8 cellular contexts compared by ENCODE assay signal in the genomic region with DNA sequence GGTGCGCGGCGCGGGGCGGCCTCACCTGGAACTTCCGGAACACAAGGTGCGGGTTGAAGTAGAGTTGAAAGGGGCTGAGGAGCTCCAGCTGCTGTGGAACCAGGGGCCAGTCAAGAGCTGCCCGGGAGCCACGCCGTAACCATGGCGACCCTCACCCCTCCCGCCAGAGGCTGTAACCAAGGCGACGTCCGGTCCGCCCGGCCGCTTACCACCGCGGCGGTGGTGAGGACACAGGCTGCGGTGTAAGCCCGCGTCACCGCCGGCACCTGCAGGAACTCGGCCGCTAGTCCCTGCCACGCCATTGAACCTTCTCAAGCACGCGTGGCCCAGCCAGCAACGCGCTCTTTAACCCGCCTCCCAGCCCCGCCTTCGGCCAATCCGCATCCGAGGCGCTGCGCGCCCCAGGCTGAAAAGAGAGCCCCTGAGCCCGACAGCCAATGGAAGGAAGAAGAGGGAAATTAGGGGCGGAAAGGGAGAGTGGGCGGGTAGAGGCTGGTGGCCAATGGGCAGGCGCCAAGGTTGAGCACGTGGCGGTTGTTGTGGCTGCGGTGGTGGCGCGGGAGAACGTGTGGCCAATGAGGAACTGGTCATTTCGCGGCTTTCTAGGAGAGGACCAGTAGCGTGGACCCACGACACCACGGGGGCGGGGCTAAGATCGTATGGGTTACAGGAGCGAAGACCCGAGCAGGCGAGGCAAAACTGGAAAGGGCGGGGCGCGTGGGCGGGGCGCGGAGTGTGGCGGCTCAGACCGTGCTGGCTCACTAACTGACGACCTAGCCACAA. TPM values are rescaled to one million over a fixed set of nuclear protein-coding genes. Genes with fewer than 3 reads are reported as not detected.
DNase-seq lines count a peak whose midpoint lies in the region; ATAC-seq and TF ChIP-seq lines count a peak whose summit lies in the region.

A gene (minus strand): TSS at position 321 of the 783 bp plus-strand sequence. CDS start 19 bp downstream, at position 302.

- H3K4me2 ChIP-seq in neural cell (ENCODE audit: low read length): peak within 1 kb of the TSS; percentile 51

- H3K36me3 Mint-ChIP-seq in stimulated activated naive CD8-positive, alpha-beta T cell treated with anti-CD3 and anti-CD28 coated beads, Interleukin-15, Interleukin-2, amounts not matched to agents 100 ng/mL and 50 ng/mL, for 24 hours (ENCODE audit: low read depth): peaks cover 8% of the 10 kb centered on the region

- H3K4me3 ChIP-seq in RWPE2 (ENCODE audit: severe bottlenecking): peak within 1 kb of the TSS; percentile 45
- H3K4me3 ChIP-seq in foreskin fibroblast (ENCODE audit: low read depth in 1 of 2, low read length in 2 of 2): peak within 1 kb of the TSS; percentile 30 to 36
- H3K4me3 ChIP-seq in neural cell (ENCODE audit: low read length): peak within 1 kb of the TSS; percentile 70

- H3K27me3 Mint-ChIP-seq in stimulated activated naive CD8-positive, alpha-beta T cell treated with anti-CD3 and anti-CD28 coated beads, Interleukin-15, Interleukin-2, amounts not matched to agents 100 ng/mL and 50 ng/mL, for 24 hours: peaks cover 3% of the 10 kb centered on the region

- H4K20me1 ChIP-seq in neural cell (ENCODE audit: insufficient read depth): no peaks in the 10 kb centered on the region

- peaks cover 28% of the 10 kb centered on the region for H3K4me1 Mint-ChIP-seq in stimulated activated naive CD8-positive, alpha-beta T cell treated with anti-CD3 and anti-CD28 coated beads, Interleukin-15, Interleukin-2, amounts not matched to agents 100 ng/mL and 50 ng/mL, for 24 hours (ENCODE audit: low read depth)

- H3K27me3 ChIP-seq in RWPE2 (ENCODE audit: insufficient read depth, poor library complexity, severe bottlenecking): no peaks in the 10 kb centered on the region
- H3K27me3 ChIP-seq in neural cell (ENCODE audit: insufficient read depth, low read depth, low read length): no peaks in the 10 kb centered on the region

- H3K27ac ChIP-seq in RWPE2 (ENCODE audit: poor library complexity, severe bottlenecking) (no peak within 1 kb of the TSS), neural cell (ENCODE audit: low read length) (no peak within 1 kb of the TSS)

- no peaks in the 10 kb centered on the region for H3K9me3 Mint-ChIP-seq in stimulated activated naive CD8-positive, alpha-beta T cell treated with anti-CD3 and anti-CD28 coated beads, Interleukin-15, Interleukin-2, amounts not matched to agents 100 ng/mL and 50 ng/mL, for 24 hours

- H3K79me2 ChIP-seq in neural cell (replicated peaks; ENCODE audit: insufficient read depth, low read length): no peaks in the 10 kb centered on the region

- peaks cover 16% of the 10 kb centered on the region; the same call in 1 of the 2 replicates for H3K36me3 ChIP-seq in RWPE2 (ENCODE audit: low read depth)
- no peaks in the 10 kb centered on the region for H3K36me3 ChIP-seq in neural cell (ENCODE audit: insufficient read depth, low read length)

- H3K4me3 Mint-ChIP-seq in stimulated activated naive CD8-positive, alpha-beta T cell treated with anti-CD3 and anti-CD28 coated beads, Interleukin-15, Interleukin-2, amounts not matched to agents 100 ng/mL and 50 ng/mL, for 24 hours: peak within 1 kb of the TSS; percentile 89

- no peak for TF ChIP-seq EP300 in neural cell (conservative IDR thresholded peaks at IDR 0.05; ENCODE audit: poor library complexity, severe bottlenecking)

- H3K9me2 ChIP-seq in neural cell (ENCODE audit: insufficient read depth, low read length): no peaks in the 10 kb centered on the region

- DNase-seq in DMS79 (lab: John Stamatoyannopoulos, UW) (peak; percentile 89), LoVo (ENCODE audit: low spot score) (peak; percentile 80), RWPE2 (ENCODE audit: low spot score) (peak; percentile 99), activated gamma-delta T cell (lab: John Stamatoyannopoulos, UW) (peak; percentile 88), foreskin fibroblast (peak; percentile 96)

- no peak within 1 kb of the TSS for H2AFZ ChIP-seq in neural cell (ENCODE audit: low read depth, low read length)

- no peak for TF ChIP-seq RAD21 in neural cell (conservative IDR thresholded peaks at IDR 0.05)

- H3K27ac Mint-ChIP-seq in stimulated activated naive CD8-positive, alpha-beta T cell treated with anti-CD3 and anti-CD28 coated beads, Interleukin-15, Interleukin-2, amounts not matched to agents 100 ng/mL and 50 ng/mL, for 24 hours: peak within 1 kb of the TSS; percentile 94

- H3F3A ChIP-seq in neural cell (ENCODE audit: insufficient read depth, low read length, poor library complexity, severe bottlenecking): no peaks in the 10 kb centered on the region

- TF ChIP-seq CTCF in RWPE2 (IDR thresholded peaks at IDR 0.05; ENCODE audit: poor library complexity, severe bottlenecking): no peak
- no peak for TF ChIP-seq CTCF in foreskin fibroblast (IDR thresholded peaks at IDR 0.05; ENCODE audit: low read depth, low read length)
- peak; percentile 13 for TF ChIP-seq CTCF in neural cell (IDR thresholded peaks at IDR 0.05; ENCODE audit: poor library complexity, severe bottlenecking)

- no peak within 1 kb of the TSS for H3K9ac ChIP-seq in neural cell (ENCODE audit: low read length)

- no peaks in the 10 kb centered on the region for H3K4me1 ChIP-seq in RWPE2 (ENCODE audit: insufficient read depth, poor library complexity, severe bottlenecking)

- peak; percentile 75 for ATAC-seq in GM21825 (IDR thresholded peaks at IDR 0.05; ENCODE audit: unreplicated experiment)
- ATAC-seq in RWPE2 (ENCODE audit: low read depth): peak; percentile 90

- H3K9me3 ChIP-seq in RWPE2 (ENCODE audit: severe bottlenecking) (no peaks in the 10 kb centered on the region), neural cell (ENCODE audit: low read length) (no peaks in the 10 kb centered on the region)

TF ChIP-seq in neural cell, 6 proteins besides CTCF, POLR2A, EP300 and RAD21:
- TF ChIP-seq, protein P1, sequence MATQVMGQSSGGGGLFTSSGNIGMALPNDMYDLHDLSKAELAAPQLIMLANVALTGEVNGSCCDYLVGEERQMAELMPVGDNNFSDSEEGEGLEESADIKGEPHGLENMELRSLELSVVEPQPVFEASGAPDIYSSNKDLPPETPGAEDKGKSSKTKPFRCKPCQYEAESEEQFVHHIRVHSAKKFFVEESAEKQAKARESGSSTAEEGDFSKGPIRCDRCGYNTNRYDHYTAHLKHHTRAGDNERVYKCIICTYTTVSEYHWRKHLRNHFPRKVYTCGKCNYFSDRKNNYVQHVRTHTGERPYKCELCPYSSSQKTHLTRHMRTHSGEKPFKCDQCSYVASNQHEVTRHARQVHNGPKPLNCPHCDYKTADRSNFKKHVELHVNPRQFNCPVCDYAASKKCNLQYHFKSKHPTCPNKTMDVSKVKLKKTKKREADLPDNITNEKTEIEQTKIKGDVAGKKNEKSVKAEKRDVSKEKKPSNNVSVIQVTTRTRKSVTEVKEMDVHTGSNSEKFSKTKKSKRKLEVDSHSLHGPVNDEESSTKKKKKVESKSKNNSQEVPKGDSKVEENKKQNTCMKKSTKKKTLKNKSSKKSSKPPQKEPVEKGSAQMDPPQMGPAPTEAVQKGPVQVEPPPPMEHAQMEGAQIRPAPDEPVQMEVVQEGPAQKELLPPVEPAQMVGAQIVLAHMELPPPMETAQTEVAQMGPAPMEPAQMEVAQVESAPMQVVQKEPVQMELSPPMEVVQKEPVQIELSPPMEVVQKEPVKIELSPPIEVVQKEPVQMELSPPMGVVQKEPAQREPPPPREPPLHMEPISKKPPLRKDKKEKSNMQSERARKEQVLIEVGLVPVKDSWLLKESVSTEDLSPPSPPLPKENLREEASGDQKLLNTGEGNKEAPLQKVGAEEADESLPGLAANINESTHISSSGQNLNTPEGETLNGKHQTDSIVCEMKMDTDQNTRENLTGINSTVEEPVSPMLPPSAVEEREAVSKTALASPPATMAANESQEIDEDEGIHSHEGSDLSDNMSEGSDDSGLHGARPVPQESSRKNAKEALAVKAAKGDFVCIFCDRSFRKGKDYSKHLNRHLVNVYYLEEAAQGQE (IDR thresholded peaks at IDR 0.05; ENCODE audit: borderline replicate concordance): no peak
- peak; percentile 52 for TF ChIP-seq POLR2AphosphoS5 (IDR thresholded peaks at IDR 0.05)
- peak; percentile 94 for TF ChIP-seq MXI1 (conservative IDR thresholded peaks at IDR 0.05; ENCODE audit: poor library complexity, severe bottlenecking)

RNA-seq across cellular contexts. Expression of the gene that starts here (rescaled TPM):
- polyA plus RNA-seq in neural cell: 0.84 and 1.4 TPM in 2 replicates
- 0.24 TPM in 1 of 2 replicates, not detected in the other for polyA minus RNA-seq in neural cell
